1 cellular context compared by ENCODE assay signal in the genomic region with DNA sequence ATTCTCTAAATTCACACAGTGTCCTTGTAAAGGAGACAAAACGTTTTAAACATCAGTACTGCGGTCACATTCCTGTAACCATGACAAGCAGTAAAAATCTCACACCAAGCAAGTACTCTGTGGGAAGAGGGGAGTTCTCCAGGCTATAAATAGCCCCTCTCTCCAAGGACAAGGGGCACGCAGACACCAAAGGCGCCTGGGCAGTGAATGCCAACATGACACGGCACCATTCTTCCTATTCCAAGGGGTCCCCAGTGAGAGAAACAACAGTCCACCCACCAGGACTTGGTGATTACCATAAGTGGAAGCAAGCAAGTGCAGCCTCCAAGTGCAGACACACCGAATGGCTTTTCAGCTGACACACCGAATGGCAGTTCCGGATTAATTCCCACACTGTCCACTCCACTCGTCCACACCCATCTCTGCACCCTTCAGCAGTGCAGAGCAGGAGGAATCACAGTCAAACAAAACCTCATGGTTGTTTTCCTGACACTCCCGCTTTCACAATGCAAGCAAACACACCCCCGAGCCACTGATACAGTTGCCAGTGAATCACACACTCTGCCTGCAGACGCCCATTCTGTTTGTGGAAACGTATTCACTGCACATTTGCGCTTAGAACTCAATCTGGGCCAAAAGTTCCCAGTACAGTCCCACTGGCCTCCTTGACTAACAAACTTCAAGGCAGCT.
TF ChIP-seq lines count a peak whose summit lies in the region.

No MANE protein-coding gene starts in this region.

TF ChIP-seq in IMR-90, 13 proteins besides CTCF, POLR2A, EP300 and RAD21 (continued from another document):
- TF ChIP-seq, protein P1, sequence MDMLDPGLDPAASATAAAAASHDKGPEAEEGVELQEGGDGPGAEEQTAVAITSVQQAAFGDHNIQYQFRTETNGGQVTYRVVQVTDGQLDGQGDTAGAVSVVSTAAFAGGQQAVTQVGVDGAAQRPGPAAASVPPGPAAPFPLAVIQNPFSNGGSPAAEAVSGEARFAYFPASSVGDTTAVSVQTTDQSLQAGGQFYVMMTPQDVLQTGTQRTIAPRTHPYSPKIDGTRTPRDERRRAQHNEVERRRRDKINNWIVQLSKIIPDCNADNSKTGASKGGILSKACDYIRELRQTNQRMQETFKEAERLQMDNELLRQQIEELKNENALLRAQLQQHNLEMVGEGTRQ (IDR thresholded peaks at IDR 0.05; ENCODE audit: low read depth, low read length): no peak
